Comparison of ENCODE assay signal across 23 cellular contexts in genomic region chr20:57701090-57701489, GRCh38.
"Had no signal": no experiment of that assay in that cellular context is flagged by ENCODE, and none has a peak within 500 bp of the region (broad histone marks: within the 10 kb centered on the region; RNA-seq: fewer than 3 reads in every experiment).

No MANE protein-coding gene starts in this region.

- H3K36me3 ChIP-seq: breast epithelium, colonic mucosa, esophagus squamous epithelium, gastrocnemius medialis, suprapubic skin, tibial nerve, uterus had no signal

- H3K4me3 ChIP-seq: breast epithelium, colonic mucosa, esophagus squamous epithelium, gastrocnemius medialis, suprapubic skin, tibial nerve, uterus had no signal

- FAIRE-seq: islet of Langerhans had no signal

- H3K9me3 Mint-ChIP-seq: activated naive CD4-positive, alpha-beta T cell treated with anti-CD3 and anti-CD28 coated beads, Interleukin-2, amount 50 U/mL, for 72 hours; natural killer cell treated with Interleukin-12 subunit alpha and Interleukin-12 subunit beta and Interleukin-15 and Interleukin-18, amount 100 ng/mL, for 72 hours; stimulated activated naive CD8-positive, alpha-beta T cell treated with anti-CD3 and anti-CD28 coated beads, Interleukin-15, amount 100 ng/mL, for 72 hours had no signal

- H3K27ac Mint-ChIP-seq: activated naive CD4-positive, alpha-beta T cell treated with anti-CD3 and anti-CD28 coated beads, Interleukin-2, amount 50 U/mL, for 72 hours; natural killer cell treated with Interleukin-12 subunit alpha and Interleukin-12 subunit beta and Interleukin-15 and Interleukin-18, amount 100 ng/mL, for 72 hours; stimulated activated naive CD8-positive, alpha-beta T cell treated with anti-CD3 and anti-CD28 coated beads, Interleukin-15, amount 100 ng/mL, for 72 hours had no signal

- H3K4me1 ChIP-seq: uterus had no signal

- ATAC-seq: activated naive CD4-positive, alpha-beta T cell treated with anti-CD3 and anti-CD28 coated beads, Interleukin-2, amount 50 U/mL, for 72 hours; gastrocnemius medialis; left ventricle myocardium superior; natural killer cell treated with Interleukin-12 subunit alpha and Interleukin-12 subunit beta and Interleukin-15 and Interleukin-18, amount 100 ng/mL, for 72 hours; right cardiac atrium; stimulated activated naive CD8-positive, alpha-beta T cell treated with anti-CD3 and anti-CD28 coated beads, Interleukin-15, amount 100 ng/mL, for 72 hours had no signal

- H3K27ac ChIP-seq: breast epithelium, colonic mucosa, esophagus squamous epithelium, gastrocnemius medialis, suprapubic skin, tibial nerve, uterus had no signal

- DNase-seq: activated CD4-positive, alpha-beta T cell treated with anti-CD3 and anti-CD28 coated beads for 1 hour; activated gamma-delta T cell treated with Interleukin-2 at 50 U/mL for 16 hours; activated T-cell treated with anti-CD3 and anti-CD28 coated beads, Interleukin-2, amount 50 U/mL, for 1 hour; colonic mucosa; esophagus squamous epithelium; gastrocnemius medialis; hippocampal formation; left ventricle myocardium superior; mammary epithelial cell; midbrain; stimulated activated CD4-positive, alpha-beta T cell treated with anti-CD3 and anti-CD28 coated beads, Interleukin-12 subunit alpha, Interleukin-12 subunit beta, amount 100 ng/mL, for 4 hours; stimulated activated CD4-positive, alpha-beta T cell treated with anti-CD3 and anti-CD28 coated beads, Interleukin-4, amount 100 ng/mL, for 4 hours; stimulated activated naive CD8-positive, alpha-beta T cell treated with anti-CD3 and anti-CD28 coated beads, Interleukin-15, amount 100 ng/mL, for 72 hours; T-helper 2 cell; uterus; WERI-Rb-1 had no signal

- H3K36me3 Mint-ChIP-seq: activated naive CD4-positive, alpha-beta T cell treated with anti-CD3 and anti-CD28 coated beads, Interleukin-2, amount 50 U/mL, for 72 hours; natural killer cell treated with Interleukin-12 subunit alpha and Interleukin-12 subunit beta and Interleukin-15 and Interleukin-18, amount 100 ng/mL, for 72 hours had no signal

- H3K9me3 ChIP-seq: breast epithelium, colonic mucosa, esophagus squamous epithelium, gastrocnemius medialis, suprapubic skin, tibial nerve, uterus had no signal

- H3K4me3 Mint-ChIP-seq: natural killer cell treated with Interleukin-12 subunit alpha and Interleukin-12 subunit beta and Interleukin-15 and Interleukin-18, amount 100 ng/mL, for 72 hours; stimulated activated naive CD8-positive, alpha-beta T cell treated with anti-CD3 and anti-CD28 coated beads, Interleukin-15, amount 100 ng/mL, for 72 hours had no signal

- H3K27me3 Mint-ChIP-seq: stimulated activated naive CD8-positive, alpha-beta T cell treated with anti-CD3 and anti-CD28 coated beads, Interleukin-15, amount 100 ng/mL, for 72 hours had no signal
